29 cellular contexts compared by ENCODE assay signal in the genomic region with DNA sequence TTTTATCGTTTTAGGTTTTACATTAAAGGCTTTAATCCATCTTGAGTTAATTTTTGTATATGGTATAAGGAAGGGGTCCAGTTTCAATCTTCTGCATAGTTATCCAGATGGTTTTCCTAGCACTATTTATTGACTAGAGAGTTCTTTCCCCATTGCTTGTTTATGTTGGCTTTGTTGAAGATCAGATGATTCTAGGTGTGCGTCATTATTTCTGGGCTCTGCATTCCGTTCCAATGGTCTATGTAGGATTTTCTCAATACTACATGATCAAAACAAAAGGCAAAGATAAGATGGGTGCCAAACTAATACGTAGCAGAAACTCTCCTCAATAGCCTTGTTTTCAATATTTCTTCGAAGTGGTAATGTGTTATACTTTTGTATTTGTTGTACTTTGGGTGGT. TPM values are rescaled to one million over a fixed set of nuclear protein-coding genes. Genes with fewer than 3 reads are reported as not detected.
"Had no signal": no experiment of that assay in that cellular context is flagged by ENCODE, and none has a peak within 500 bp of the region (broad histone marks: within the 10 kb centered on the region; RNA-seq: fewer than 3 reads in every experiment).

No MANE protein-coding gene starts in this region.

- H3K4me3 Mint-ChIP-seq: naive thymus-derived CD8-positive, alpha-beta T cell; nephron; neural crest cell; stimulated activated memory B cell treated with anti-CD40 and anti-IgM and Interleukin-4, amounts not matched to agents 10 μg/mL and 1 μg/mL and 100 μg/mL, for 72 hours; stimulated activated naive CD8-positive, alpha-beta T cell treated with anti-CD3 and anti-CD28 coated beads, Interleukin-15, amount 100 ng/mL, for 72 hours; type B pancreatic cell had no signal

- H3K9me3 Mint-ChIP-seq: stimulated activated memory B cell treated with anti-CD40 and anti-IgM and Interleukin-4, amounts not matched to agents 10 μg/mL and 1 μg/mL and 100 μg/mL, for 72 hours; stimulated activated naive CD8-positive, alpha-beta T cell treated with anti-CD3 and anti-CD28 coated beads, Interleukin-15, amount 100 ng/mL, for 72 hours; type B pancreatic cell had no signal

- H3K36me3 Mint-ChIP-seq: stimulated activated memory B cell treated with anti-CD40 and anti-IgM and Interleukin-4, amounts not matched to agents 10 μg/mL and 1 μg/mL and 100 μg/mL, for 72 hours; type B pancreatic cell had no signal

- H3K4me1 Mint-ChIP-seq: naive thymus-derived CD8-positive, alpha-beta T cell; nephron; neural crest cell; stimulated activated memory B cell treated with anti-CD40 and anti-IgM and Interleukin-4, amounts not matched to agents 10 μg/mL and 1 μg/mL and 100 μg/mL, for 72 hours; stimulated activated naive CD8-positive, alpha-beta T cell treated with anti-CD3 and anti-CD28 coated beads, Interleukin-15, amount 100 ng/mL, for 72 hours had no signal

- DNase-seq: hippocampal formation; kidney; left colon; left lung; lower lobe of right lung; mammary epithelial cell; mesenchymal stem cell; naive thymus-derived CD8-positive, alpha-beta T cell; nucleus accumbens; pancreas; posterior cingulate gyrus; right lobe of liver; stimulated activated CD4-positive, alpha-beta T cell treated with anti-CD3 and anti-CD28 coated beads, Interleukin-1b, Interleukin-23, amount 100 ng/mL, for 48 hours; stimulated activated CD4-positive, alpha-beta T cell treated with anti-CD3 and anti-CD28 coated beads, Interleukin-2, amount 100 ng/mL, for 48 hours; stimulated activated CD4-positive, alpha-beta T cell treated with anti-CD3 and anti-CD28 coated beads, Interleukin-4, amount 100 ng/mL, for 4 hours; stimulated activated CD8-positive, alpha-beta memory T cell treated with anti-CD3 and anti-CD28 coated beads, Interleukin-4, amount 100 ng/mL, for 48 hours; stimulated activated naive CD4-positive, alpha-beta T cell treated with Interleukin-2 at 50 U/mL for 16 hours; stimulated activated naive CD8-positive, alpha-beta T cell treated with anti-CD3 and anti-CD28 coated beads, Interleukin-15, amount 100 ng/mL, for 72 hours; substantia nigra had no signal

- H3K4me3 ChIP-seq: left lung, lower lobe of right lung, pancreas, prostate gland, right lobe of liver, smooth muscle cell, tibial nerve, vagina had no signal

- H3K27ac ChIP-seq: left lung, lower lobe of right lung, pancreas, prostate gland, right lobe of liver, tibial nerve, vagina had no signal

- FAIRE-seq: islet of Langerhans, kidney, pancreas had no signal

- H3K36me3 ChIP-seq: left lung, lower lobe of right lung, pancreas, prostate gland, right lobe of liver, tibial nerve, vagina had no signal

- H3K4me1 ChIP-seq: left lung, lower lobe of right lung, pancreas, prostate gland, right lobe of liver, tibial nerve, vagina had no signal

- H3K27ac Mint-ChIP-seq: naive thymus-derived CD8-positive, alpha-beta T cell; nephron; stimulated activated memory B cell treated with anti-CD40 and anti-IgM and Interleukin-4, amounts not matched to agents 10 μg/mL and 1 μg/mL and 100 μg/mL, for 72 hours; stimulated activated naive CD8-positive, alpha-beta T cell treated with anti-CD3 and anti-CD28 coated beads, Interleukin-15, amount 100 ng/mL, for 72 hours; type B pancreatic cell had no signal

- H3K27me3 ChIP-seq: tibial nerve, vagina had no signal

- H3K9me3 ChIP-seq: left lung, lower lobe of right lung, pancreas, prostate gland, right lobe of liver, vagina had no signal

RNA-seq across cellular contexts. Expression of a gene that starts 14.3 kb away (rescaled TPM):
- total RNA-seq: osteoblast had no signal
